8 cellular contexts compared by ENCODE assay signal in the genomic region with DNA sequence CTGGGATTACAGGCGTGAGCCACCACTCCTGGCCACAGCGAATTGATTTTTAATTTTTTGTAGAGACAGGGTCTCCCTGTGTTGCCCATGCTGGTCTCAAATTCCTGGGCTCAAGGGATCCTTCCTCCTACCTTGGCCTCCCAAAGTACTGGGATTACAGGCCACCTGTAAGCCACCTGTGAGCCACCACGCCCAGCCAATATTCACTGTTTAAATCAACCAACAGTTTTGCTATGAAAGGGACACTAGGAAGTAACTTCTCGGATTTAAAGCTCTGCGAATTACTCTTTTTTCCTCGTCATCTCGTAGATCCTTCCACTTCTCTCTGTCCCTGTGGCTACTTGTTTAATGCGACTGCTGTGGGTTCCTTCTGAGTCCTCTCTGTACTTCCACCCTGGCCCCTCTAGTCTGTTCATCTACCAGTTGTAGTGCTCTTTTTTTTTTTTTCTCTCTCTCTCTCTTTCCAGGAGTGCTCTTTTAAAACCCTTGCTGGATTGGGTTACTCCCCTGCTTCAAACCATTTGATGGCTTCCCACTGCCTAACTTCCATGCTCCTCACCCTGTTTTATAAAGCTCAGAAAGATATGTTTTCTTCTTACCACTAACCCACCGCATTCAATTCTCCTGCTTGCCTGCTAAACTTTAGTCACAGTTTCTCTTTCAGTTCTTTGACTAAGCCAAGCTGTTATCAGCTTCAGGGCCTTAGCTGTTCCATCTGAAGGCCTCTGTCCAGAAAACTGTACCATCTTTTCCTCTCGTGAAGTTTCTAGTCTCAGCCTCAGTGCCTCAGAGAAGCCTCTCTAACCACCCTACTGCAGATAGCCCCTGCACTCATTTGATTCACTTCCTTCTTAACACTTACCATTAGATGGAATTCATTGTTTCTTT. TPM values are rescaled to one million over a fixed set of nuclear protein-coding genes. Genes with fewer than 3 reads are reported as not detected.
DNase-seq lines count a peak whose midpoint lies in the region; ATAC-seq and TF ChIP-seq lines count a peak whose summit lies in the region.
"Had no signal": no experiment of that assay in that cellular context is flagged by ENCODE, and none has a peak within 500 bp of the region (broad histone marks: within the 10 kb centered on the region; RNA-seq: fewer than 3 reads in every experiment).

No MANE protein-coding gene starts in this region.

- intact Hi-C loops in lower lobe of right lung (cut with DNase I): no loop called here

- no peaks in the 10 kb centered on the region for H3K9me3 Mint-ChIP-seq in activated CD4-positive, alpha-beta memory T cell treated with anti-CD3 and anti-CD28 coated beads, Interleukin-2, amount 10 ng/mL, durations not matched to agents 7 days and 5 days

- peak; percentile 28 for DNase-seq in activated CD4-positive, alpha-beta memory T cell treated with anti-CD3 and anti-CD28 coated beads, Interleukin-2, amount 10 ng/mL, durations not matched to agents 7 days and 5 days
- DNase-seq in DMS53 (lab: John Stamatoyannopoulos, UW) (no peak), NCI-H187 (lab: John Stamatoyannopoulos, UW) (no peak), lower lobe of right lung (no peak)
- DNase-seq: left cardiac atrium had no signal

- POLR2A ChIA-PET in activated CD4-positive, alpha-beta memory T cell treated with anti-CD3 and anti-CD28 coated beads, Interleukin-2, amount 10 ng/mL, durations not matched to agents 7 days and 5 days (lab: Charles Lee): interaction anchor here (0.7 to 3.2 kb wide), 6 partner anchors 9 to 27 kb away, joined by 3 to 17 read pairs (median 6); partner anchors contain the start of gene RTF1

- peak overlapping the region; percentile 86 for H3K27ac Mint-ChIP-seq in activated CD4-positive, alpha-beta memory T cell treated with anti-CD3 and anti-CD28 coated beads, Interleukin-2, amount 10 ng/mL, durations not matched to agents 7 days and 5 days

- H3K4me3 ChIP-seq in neutrophil (ENCODE audit: low read depth in 1 of 2, low read length in 1 of 2) (no peak overlapping the region), lower lobe of right lung (no peak overlapping the region)

- H3K27me3 Mint-ChIP-seq in activated CD4-positive, alpha-beta memory T cell treated with anti-CD3 and anti-CD28 coated beads, Interleukin-2, amount 10 ng/mL, durations not matched to agents 7 days and 5 days: no peaks in the 10 kb centered on the region

- H3K4me3 Mint-ChIP-seq in activated CD4-positive, alpha-beta memory T cell treated with anti-CD3 and anti-CD28 coated beads, Interleukin-2, amount 10 ng/mL, durations not matched to agents 7 days and 5 days: peak overlapping the region; percentile 51

- no peaks in the 10 kb centered on the region for H3K4me1 ChIP-seq in neutrophil (ENCODE audit: control insufficient read depth in 1 of 2, insufficient read depth in 1 of 2, low read depth in 1 of 2, low read length in 1 of 2)
- H3K4me1 ChIP-seq in lower lobe of right lung: peaks cover 7% of the 10 kb centered on the region

- TF ChIP-seq CTCF in neutrophil (IDR thresholded peaks at IDR 0.05): no peak
- no peak for TF ChIP-seq CTCF in lower lobe of right lung (IDR thresholded peaks at IDR 0.05)

- H3K36me3 ChIP-seq in neutrophil: no peaks in the 10 kb centered on the region
- H3K36me3 ChIP-seq in lower lobe of right lung: peaks cover 5% of the 10 kb centered on the region

- CTCF ChIA-PET in activated CD4-positive, alpha-beta memory T cell treated with anti-CD3 and anti-CD28 coated beads, Interleukin-2, amount 10 ng/mL, durations not matched to agents 7 days and 5 days (lab: Charles Lee): interaction anchor here (0.7 to 1.7 kb wide), 7 partner anchors 8 to 129 kb away, joined by 3 to 8 read pairs (median 3); partner anchors contain the start of genes NUSAP1 and OIP5

- H3K9me3 ChIP-seq in neutrophil (no peaks in the 10 kb centered on the region), lower lobe of right lung (no peaks in the 10 kb centered on the region)

- no peaks in the 10 kb centered on the region for H3K27me3 ChIP-seq in neutrophil
- no peaks in the 10 kb centered on the region for H3K27me3 ChIP-seq in lower lobe of right lung (ENCODE audit: low read depth)

- ATAC-seq in GM18909 (IDR thresholded peaks at IDR 0.05; ENCODE audit: poor library complexity, unreplicated experiment) (peak; percentile 83), HG02759 (IDR thresholded peaks at IDR 0.05; ENCODE audit: unreplicated experiment) (peak; percentile 77), lower lobe of right lung (no peak)

- H3K4me1 Mint-ChIP-seq in activated CD4-positive, alpha-beta memory T cell treated with anti-CD3 and anti-CD28 coated beads, Interleukin-2, amount 10 ng/mL, durations not matched to agents 7 days and 5 days: peaks cover 32% of the 10 kb centered on the region

- peaks cover 6% of the 10 kb centered on the region for H3K36me3 Mint-ChIP-seq in activated CD4-positive, alpha-beta memory T cell treated with anti-CD3 and anti-CD28 coated beads, Interleukin-2, amount 10 ng/mL, durations not matched to agents 7 days and 5 days (ENCODE audit: low read depth)

- H3K27ac ChIP-seq in neutrophil: peak overlapping the region; percentile 19
- no peak overlapping the region for H3K27ac ChIP-seq in lower lobe of right lung

RNA-seq across cellular contexts. Expression of gene RTF1, which starts 12.4 kb away (rescaled TPM):
- total RNA-seq in activated CD4-positive, alpha-beta memory T cell treated with anti-CD3 and anti-CD28 coated beads, Interleukin-2, amount 10 ng/mL, durations not matched to agents 7 days and 5 days: 10 to 100 TPM; 33.9 to 37.1 TPM
- 27.1 TPM for total RNA-seq in lower lobe of right lung

RNA-seq across cellular contexts. Expression of gene NDUFAF1, which starts 27.0 kb away (rescaled TPM):
- total RNA-seq in activated CD4-positive, alpha-beta memory T cell treated with anti-CD3 and anti-CD28 coated beads, Interleukin-2, amount 10 ng/mL, durations not matched to agents 7 days and 5 days: 10 to 100 TPM; 15.7 to 17.9 TPM
- total RNA-seq in lower lobe of right lung: 16.3 TPM

Comparison
In these comparisons a context has a peak if more than half of its experiments do, and no peak if none do; other contexts are left out.
1. ATAC-seq: peak in GM18909 (single experiment) and HG02759 (single experiment); none in lower lobe of right lung (0 of 2).